ENCODE assay signal across 26 cellular contexts in the genomic region with DNA sequence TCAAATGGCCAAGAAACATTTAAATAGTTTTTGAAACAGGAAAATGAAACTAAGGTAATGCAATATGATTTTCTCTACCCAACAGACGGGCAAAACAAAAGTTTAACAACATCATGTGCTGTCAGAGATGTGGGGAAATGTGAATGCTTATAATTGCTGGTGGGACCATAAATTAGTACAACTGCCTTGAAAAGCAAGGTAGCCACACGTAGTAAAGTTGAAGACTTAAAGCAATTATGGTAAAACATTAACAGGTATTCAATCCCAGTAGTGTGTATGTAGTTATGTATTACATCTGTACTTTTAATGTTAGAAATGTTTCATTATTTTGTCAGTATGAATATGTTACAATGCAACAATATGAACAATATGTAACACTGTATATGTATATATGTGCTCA. TPM values are rescaled to one million over a fixed set of nuclear protein-coding genes. Genes with fewer than 3 reads are reported as not detected.
DNase-seq lines count a peak whose midpoint lies in the region; ATAC-seq and TF ChIP-seq lines count a peak whose summit lies in the region.
"Had no signal": no experiment of that assay in that cellular context is flagged by ENCODE, and none has a peak within 500 bp of the region (broad histone marks: within the 10 kb centered on the region; RNA-seq: fewer than 3 reads in every experiment).

No MANE protein-coding gene starts in this region.

- peaks cover 1% of the 10 kb centered on the region for H3K36me3 Mint-ChIP-seq in chondrocyte (ENCODE audit: low read depth)
- no peaks in the 10 kb centered on the region for H3K36me3 Mint-ChIP-seq in CD8-positive, alpha-beta memory T cell

- H3K9me3 ChIP-seq in MM.1S (replicated peaks; ENCODE audit: insufficient read depth, low read length) (no peaks in the 10 kb centered on the region), osteoblast (ENCODE audit: low read depth, low read length) (no peaks in the 10 kb centered on the region)
- no peaks in the 10 kb centered on the region for H3K9me3 ChIP-seq in CD8-positive, alpha-beta memory T cell (ENCODE audit: low read length)
- H3K9me3 ChIP-seq: BLaER1 treated with 17β-estradiol and CSF1 and Interleukin-3, amounts not matched to agents 10 nM and 100 nM had no signal

- CTCF ChIA-PET in CD8-positive, alpha-beta memory T cell (lab: Charles Lee) = no interaction called here

- peak overlapping the region; percentile 31; the same call in 1 of the 2 replicates for H3K27ac ChIP-seq in ACC112 (ENCODE audit: low read depth, low read length)
- no peak overlapping the region for H3K27ac ChIP-seq in MM.1S (ENCODE audit: low read length)
- peak overlapping the region; percentile 86 for H3K27ac ChIP-seq in osteoblast (ENCODE audit: low read depth, low read length)
- no peak overlapping the region for H3K27ac ChIP-seq in CD8-positive, alpha-beta memory T cell (ENCODE audit: low read depth, low read length)
- H3K27ac ChIP-seq: BLaER1 treated with 17β-estradiol and CSF1 and Interleukin-3, amounts not matched to agents 10 nM and 100 nM; RWPE1 had no signal

- H3K4me1 ChIP-seq in ACC112 (ENCODE audit: control insufficient read depth, insufficient read depth, low read length, unreplicated experiment) (peaks cover 19% of the 10 kb centered on the region), MM.1S (ENCODE audit: low read length) (peaks cover 6% of the 10 kb centered on the region; the same call in 1 of the 2 replicates), osteoblast (ENCODE audit: insufficient read depth, low read length) (peaks cover 19% of the 10 kb centered on the region)
- H3K4me1 ChIP-seq in CD8-positive, alpha-beta memory T cell (ENCODE audit: insufficient read depth, low read length) = no peaks in the 10 kb centered on the region

- H3K36me3 ChIP-seq in ACC112 (ENCODE audit: insufficient read depth, low read length) (no peaks in the 10 kb centered on the region), MM.1S (replicated peaks; ENCODE audit: insufficient read depth, low read length) (no peaks in the 10 kb centered on the region), osteoblast (ENCODE audit: insufficient read depth, low read length) (no peaks in the 10 kb centered on the region)
- H3K36me3 ChIP-seq in CD8-positive, alpha-beta memory T cell (ENCODE audit: insufficient read depth, low read length) = no peaks in the 10 kb centered on the region
- H3K36me3 ChIP-seq: BLaER1 treated with 17β-estradiol and CSF1 and Interleukin-3, amounts not matched to agents 10 nM and 100 nM had no signal

- H3K4me2 ChIP-seq in MM.1S (ENCODE audit: low read depth, low read length) (peak overlapping the region; percentile 4; the same call in 1 of the 2 replicates), osteoblast (ENCODE audit: insufficient read depth, low read length) (no peak overlapping the region)

- H2AFZ ChIP-seq in ACC112 (ENCODE audit: low read length, unreplicated experiment) = no peak overlapping the region
- H2AFZ ChIP-seq in MM.1S (ENCODE audit: low read length) = 0 out of 2 replicates have a peak overlapping the region, but pooled peaks have one; percentile 15
- no peak overlapping the region for H2AFZ ChIP-seq in osteoblast (ENCODE audit: low read length)

- no peak overlapping the region for H3K4me3 Mint-ChIP-seq in chondrocyte (ENCODE audit: unreplicated experiment)
- no peak overlapping the region for H3K4me3 Mint-ChIP-seq in CD8-positive, alpha-beta memory T cell
- H3K4me3 Mint-ChIP-seq: CD4-positive, alpha-beta T cell had no signal

- no peak for ATAC-seq in GM19463 (IDR thresholded peaks at IDR 0.05; ENCODE audit: unreplicated experiment)
- ATAC-seq: HepG2 had no signal

- POLR2A ChIA-PET in CD8-positive, alpha-beta memory T cell (lab: Charles Lee) = no interaction called here

- H4K20me1 ChIP-seq in MM.1S (ENCODE audit: insufficient read depth, low read length) (no peaks in the 10 kb centered on the region), osteoblast (ENCODE audit: insufficient read depth, low read length) (no peaks in the 10 kb centered on the region)
- H4K20me1 ChIP-seq: BLaER1 treated with 17β-estradiol and CSF1 and Interleukin-3, amounts not matched to agents 10 nM and 100 nM had no signal

- H3K4me3 ChIP-seq in ACC112 (ENCODE audit: low read depth, low read length) (no peak overlapping the region), MM.1S (ENCODE audit: low read length) (no peak overlapping the region), osteoblast (ENCODE audit: insufficient read depth, low read length) (no peak overlapping the region)
- no peak overlapping the region for H3K4me3 ChIP-seq in CD8-positive, alpha-beta memory T cell (ENCODE audit: low read length)
- H3K4me3 ChIP-seq: BLaER1 treated with 17β-estradiol and CSF1 and Interleukin-3, amounts not matched to agents 10 nM and 100 nM had no signal

- no peaks in the 10 kb centered on the region for H3K27me3 Mint-ChIP-seq in chondrocyte (ENCODE audit: low read depth)
- peaks cover 5 to 6% of the 10 kb centered on the region in 2 donors for H3K27me3 Mint-ChIP-seq in CD8-positive, alpha-beta memory T cell
- H3K27me3 Mint-ChIP-seq: CD4-positive, alpha-beta T cell had no signal

- H3K9me3 Mint-ChIP-seq in chondrocyte (ENCODE audit: low read depth) = peaks cover 6% of the 10 kb centered on the region
- H3K9me3 Mint-ChIP-seq in CD8-positive, alpha-beta memory T cell = no peaks in the 10 kb centered on the region
- H3K9me3 Mint-ChIP-seq: CD4-positive, alpha-beta T cell had no signal

- no peaks in the 10 kb centered on the region for H3K9me2 ChIP-seq in MM.1S (replicated peaks; ENCODE audit: insufficient read depth, low read length)

- DNase-seq in MM.1S (no peak), chondrocyte (ENCODE audit: low spot score) (no peak), osteoblast (ENCODE audit: insufficient read length, low spot score, missing footprints) (no peak), EL (no peak)
- DNase-seq in activated CD4-positive, alpha-beta T cell treated with anti-CD3 and anti-CD28 coated beads for 48 hours = no peak
- no peak for DNase-seq in CD8-positive, alpha-beta memory T cell
- DNase-seq: AML-193; CD4-positive, alpha-beta T cell; COR-L47; DMS53; GF-D8; H7; Kasumi-1; MV-4-11; NCI-H1105; NCI-H1436 treated with DMSO at 0.1 percent for 48 hours; NCI-H187 treated with DMSO at 0.1 percent for 48 hours; NCI-H2107; NCI-H524; NCI-H748 treated with DMSO at 0.1 percent for 48 hours; SHP77 had no signal

- no peaks in the 10 kb centered on the region for H3K79me2 ChIP-seq in ACC112 (ENCODE audit: control insufficient read depth, insufficient read depth, low read length, unreplicated experiment)
- no peaks in the 10 kb centered on the region for H3K79me2 ChIP-seq in MM.1S (ENCODE audit: low read length)
- H3K79me2 ChIP-seq in osteoblast (ENCODE audit: insufficient read depth, low read length) = no peaks in the 10 kb centered on the region

- TF ChIP-seq CTCF in MM.1S (IDR thresholded peaks at IDR 0.05; ENCODE audit: low read length) (no peak), chondrocyte (IDR thresholded peaks at IDR 0.05) (no peak), osteoblast (IDR thresholded peaks at IDR 0.05; ENCODE audit: extremely low read depth, low read depth, low read length) (no peak)

- no peaks in the 10 kb centered on the region for H3F3A ChIP-seq in MM.1S (ENCODE audit: insufficient read depth, low read length)

- H3K9ac ChIP-seq in MM.1S (ENCODE audit: low read length) = no peak overlapping the region
- H3K9ac ChIP-seq: BLaER1 treated with 17β-estradiol and CSF1 and Interleukin-3, amounts not matched to agents 10 nM and 100 nM had no signal

- H3K27me3 ChIP-seq in ACC112 (ENCODE audit: insufficient read depth, low read length) (no peaks in the 10 kb centered on the region), MM.1S (replicated peaks; ENCODE audit: insufficient read depth, low read length) (no peaks in the 10 kb centered on the region), osteoblast (ENCODE audit: insufficient read depth, low read length) (no peaks in the 10 kb centered on the region)
- no peaks in the 10 kb centered on the region for H3K27me3 ChIP-seq in CD8-positive, alpha-beta memory T cell (ENCODE audit: insufficient read depth, low read length, poor library complexity, severe bottlenecking)
- H3K27me3 ChIP-seq: BLaER1 treated with 17β-estradiol and CSF1 and Interleukin-3, amounts not matched to agents 10 nM and 100 nM had no signal

- peak overlapping the region; percentile 92 for H3K27ac Mint-ChIP-seq in chondrocyte (ENCODE audit: unreplicated experiment)
- H3K27ac Mint-ChIP-seq in CD8-positive, alpha-beta memory T cell = no peak overlapping the region
- H3K27ac Mint-ChIP-seq: CD4-positive, alpha-beta T cell had no signal

- peaks cover 21% of the 10 kb centered on the region for H3K4me1 Mint-ChIP-seq in chondrocyte (ENCODE audit: low read depth)
- peaks cover 3 to 10% (median 5%) of the 10 kb centered on the region in 3 donors for H3K4me1 Mint-ChIP-seq in CD8-positive, alpha-beta memory T cell

RNA-seq across cellular contexts. Expression of gene C3orf80, which starts 56.9 kb away (rescaled TPM):
- total RNA-seq in chondrocyte (0.25 to 0.28 TPM in 2 of 3 replicates, not detected in the other), osteoblast (1.2 and 2.2 TPM in 2 replicates)
- not detected for total RNA-seq in CD8-positive, alpha-beta memory T cell
- polyA plus RNA-seq in CD8-positive, alpha-beta memory T cell = not detected
- total RNA-seq: CD4-positive, alpha-beta T cell had no signal

Comparison
In these comparisons a context has a peak if more than half of its experiments do, and no peak if none do; other contexts are left out.
1. H3K27ac ChIP-seq: peak in ACC112 (single experiment) and osteoblast (single experiment); none in MM.1S (single experiment) and CD8-positive, alpha-beta memory T cell (single experiment).